Comparison of ENCODE assay signal across 1 cellular context in the genomic region with DNA sequence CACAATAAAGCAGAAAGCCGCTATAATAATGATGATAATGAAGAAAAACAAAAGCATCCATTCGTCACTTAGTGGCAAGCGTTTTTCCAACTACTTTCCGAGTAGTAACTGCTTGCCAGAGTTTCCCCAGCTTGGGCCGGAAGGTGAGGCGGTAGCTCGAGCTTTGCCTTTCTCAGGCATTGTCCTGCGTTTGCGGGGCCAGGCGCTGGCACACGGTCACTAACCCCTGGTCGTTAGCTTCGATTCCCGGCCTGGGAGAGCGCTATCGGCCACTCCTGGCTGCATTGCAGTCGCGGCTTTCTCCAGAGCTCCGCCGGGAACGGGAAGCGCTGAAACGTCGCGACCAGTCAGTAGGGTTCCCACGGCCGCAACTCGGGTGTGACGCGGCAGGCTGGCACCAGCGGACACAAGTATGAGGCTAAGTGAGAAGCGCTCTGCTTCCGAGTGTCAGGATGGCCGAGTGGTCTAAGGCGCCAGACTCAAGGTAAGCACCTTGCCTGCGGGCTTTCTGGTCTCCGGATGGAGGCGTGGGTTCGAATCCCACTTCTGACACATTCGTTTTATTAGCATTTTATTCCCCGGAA.
A peak's percentile ranks its signal among the peaks of the same experiment; 100 is the strongest.
TF ChIP-seq lines count a peak whose summit lies in the region.

No MANE protein-coding gene starts in this region.

TF ChIP-seq in HepG2, 621 proteins besides CTCF, POLR2A, EP300 and RAD21 (continued from another document and continues in another):
- TF ChIP-seq ZNF232 (CRISPR knock-in tag; IDR thresholded peaks at IDR 0.05; ENCODE audit: borderline replicate concordance) (peak; percentile 40; the same call in 1 of the 2 replicates), NFIB (CRISPR knock-in tag; IDR thresholded peaks at IDR 0.05; ENCODE audit: borderline replicate concordance) (no peak), TBX3 (IDR thresholded peaks at IDR 0.05; ENCODE audit: borderline replicate concordance) (no peak), SMAD1 (CRISPR knock-in tag; IDR thresholded peaks at IDR 0.05; ENCODE audit: borderline replicate concordance, low read depth) (no peak), WIZ (CRISPR knock-in tag; IDR thresholded peaks at IDR 0.05) (0 out of 2 replicates have a peak, but pooled peaks have one; percentile 62), MBNL3 (CRISPR knock-in tag; conservative IDR thresholded peaks at IDR 0.05) (no peak), HDAC6 (IDR thresholded peaks at IDR 0.05; ENCODE audit: low read depth, low read length) (no peak), GABPA (IDR thresholded peaks at IDR 0.05; ENCODE audit: low read depth, low read length) (no peak), GABPA (CRISPR knock-in tag; IDR thresholded peaks at IDR 0.05; ENCODE audit: low read depth) (peak; percentile 55; the same call in 1 of the 2 replicates), NR2C2 (CRISPR knock-in tag; IDR thresholded peaks at IDR 0.05; ENCODE audit: borderline replicate concordance) (no peak), HDAC1 (CRISPR knock-in tag; IDR thresholded peaks at IDR 0.05) (no peak), POLR2AphosphoS2 (IDR thresholded peaks at IDR 0.05; ENCODE audit: low read depth, low read length) (no peak), ATF7-NPFF (CRISPR knock-in tag; IDR thresholded peaks at IDR 0.05; ENCODE audit: low read depth) (peak; percentile 63; the same call in 1 of the 2 replicates), RAD51 (IDR thresholded peaks at IDR 0.05; ENCODE audit: borderline replicate concordance) (no peak), IRF2 (CRISPR knock-in tag; IDR thresholded peaks at IDR 0.05) (0 out of 2 replicates have a peak, but pooled peaks have one; percentile 55), KLF13 (CRISPR knock-in tag; IDR thresholded peaks at IDR 0.05) (no peak), TCF7L2 (IDR thresholded peaks at IDR 0.05; ENCODE audit: low read depth, low read length) (no peak), ZNF780A (CRISPR knock-in tag; IDR thresholded peaks at IDR 0.05) (no peak; the same call in 1 of the 2 replicates), ZNF441 (CRISPR knock-in tag; IDR thresholded peaks at IDR 0.05; ENCODE audit: borderline replicate concordance) (peak; percentile 46; the same call in 1 of the 2 replicates), KLF12 (CRISPR knock-in tag; IDR thresholded peaks at IDR 0.05; ENCODE audit: borderline replicate concordance) (no peak), ZNF615 (CRISPR knock-in tag; IDR thresholded peaks at IDR 0.05; ENCODE audit: borderline replicate concordance) (no peak; the same call in 1 of the 2 replicates), ZNF570 (CRISPR knock-in tag; IDR thresholded peaks at IDR 0.05; ENCODE audit: borderline replicate concordance) (no peak), ERF (CRISPR knock-in tag; IDR thresholded peaks at IDR 0.05) (peak; percentile 55), ZBTB1 (CRISPR knock-in tag; IDR thresholded peaks at IDR 0.05; ENCODE audit: borderline replicate concordance) (no peak), ZNF775 (CRISPR knock-in tag; IDR thresholded peaks at IDR 0.05; ENCODE audit: borderline replicate concordance) (no peak), TGIF2 (CRISPR knock-in tag; IDR thresholded peaks at IDR 0.05) (no peak), ZNF577 (CRISPR knock-in tag; IDR thresholded peaks at IDR 0.05; ENCODE audit: borderline replicate concordance, low read depth) (no peak), TAF1 (CRISPR knock-in tag; IDR thresholded peaks at IDR 0.05) (peak; percentile 61), ZNF776 (CRISPR knock-in tag; IDR thresholded peaks at IDR 0.05) (peak; percentile 73), ARNT2 (CRISPR knock-in tag; IDR thresholded peaks at IDR 0.05; ENCODE audit: low read depth) (peak; percentile 68; the same call in 1 of the 2 replicates), NR2F6 (IDR thresholded peaks at IDR 0.05) (no peak), NR2F6 (CRISPR knock-in tag; IDR thresholded peaks at IDR 0.05) (no peak; the same call in 1 of the 2 replicates), SP140L (CRISPR knock-in tag; IDR thresholded peaks at IDR 0.05; ENCODE audit: borderline replicate concordance) (no peak), XRCC5 (optimal IDR thresholded peaks at IDR 0.05; ENCODE audit: low read length) (peak; percentile 11), SMAD3 (CRISPR knock-in tag; IDR thresholded peaks at IDR 0.05) (0 out of 2 replicates have a peak, but pooled peaks have one; percentile 62), HNRNPLL (IDR thresholded peaks at IDR 0.05; ENCODE audit: low read depth, low read length, poor library complexity, severe bottlenecking) (peak; percentile 81), JUNB (CRISPR knock-in tag; IDR thresholded peaks at IDR 0.05; ENCODE audit: borderline replicate concordance) (no peak), ZNF383 (CRISPR knock-in tag; IDR thresholded peaks at IDR 0.05; ENCODE audit: borderline replicate concordance) (no peak), PTBP1 (IDR thresholded peaks at IDR 0.05; ENCODE audit: low read depth, low read length, poor library complexity, severe bottlenecking) (no peak), ZNF296 (CRISPR knock-in tag; conservative IDR thresholded peaks at IDR 0.05) (no peak), ZNF205 (CRISPR knock-in tag; IDR thresholded peaks at IDR 0.05) (no peak)
- TF ChIP-seq, protein P1, sequence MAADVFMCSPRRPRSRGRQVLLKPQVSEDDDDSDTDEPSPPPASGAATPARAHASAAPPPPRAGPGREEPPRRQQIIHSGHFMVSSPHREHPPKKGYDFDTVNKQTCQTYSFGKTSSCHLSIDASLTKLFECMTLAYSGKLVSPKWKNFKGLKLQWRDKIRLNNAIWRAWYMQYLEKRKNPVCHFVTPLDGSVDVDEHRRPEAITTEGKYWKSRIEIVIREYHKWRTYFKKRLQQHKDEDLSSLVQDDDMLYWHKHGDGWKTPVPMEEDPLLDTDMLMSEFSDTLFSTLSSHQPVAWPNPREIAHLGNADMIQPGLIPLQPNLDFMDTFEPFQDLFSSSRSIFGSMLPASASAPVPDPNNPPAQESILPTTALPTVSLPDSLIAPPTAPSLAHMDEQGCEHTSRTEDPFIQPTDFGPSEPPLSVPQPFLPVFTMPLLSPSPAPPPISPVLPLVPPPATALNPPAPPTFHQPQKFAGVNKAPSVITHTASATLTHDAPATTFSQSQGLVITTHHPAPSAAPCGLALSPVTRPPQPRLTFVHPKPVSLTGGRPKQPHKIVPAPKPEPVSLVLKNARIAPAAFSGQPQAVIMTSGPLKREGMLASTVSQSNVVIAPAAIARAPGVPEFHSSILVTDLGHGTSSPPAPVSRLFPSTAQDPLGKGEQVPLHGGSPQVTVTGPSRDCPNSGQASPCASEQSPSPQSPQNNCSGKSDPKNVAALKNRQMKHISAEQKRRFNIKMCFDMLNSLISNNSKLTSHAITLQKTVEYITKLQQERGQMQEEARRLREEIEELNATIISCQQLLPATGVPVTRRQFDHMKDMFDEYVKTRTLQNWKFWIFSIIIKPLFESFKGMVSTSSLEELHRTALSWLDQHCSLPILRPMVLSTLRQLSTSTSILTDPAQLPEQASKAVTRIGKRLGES (CRISPR knock-in tag; IDR thresholded peaks at IDR 0.05; ENCODE audit: borderline replicate concordance) = no peak; the same call in 1 of the 2 replicates
- TF ChIP-seq, protein P2, sequence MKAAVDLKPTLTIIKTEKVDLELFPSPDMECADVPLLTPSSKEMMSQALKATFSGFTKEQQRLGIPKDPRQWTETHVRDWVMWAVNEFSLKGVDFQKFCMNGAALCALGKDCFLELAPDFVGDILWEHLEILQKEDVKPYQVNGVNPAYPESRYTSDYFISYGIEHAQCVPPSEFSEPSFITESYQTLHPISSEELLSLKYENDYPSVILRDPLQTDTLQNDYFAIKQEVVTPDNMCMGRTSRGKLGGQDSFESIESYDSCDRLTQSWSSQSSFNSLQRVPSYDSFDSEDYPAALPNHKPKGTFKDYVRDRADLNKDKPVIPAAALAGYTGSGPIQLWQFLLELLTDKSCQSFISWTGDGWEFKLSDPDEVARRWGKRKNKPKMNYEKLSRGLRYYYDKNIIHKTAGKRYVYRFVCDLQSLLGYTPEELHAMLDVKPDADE (CRISPR knock-in tag; IDR thresholded peaks at IDR 0.05) = no peak
- TF ChIP-seq, protein P3, sequence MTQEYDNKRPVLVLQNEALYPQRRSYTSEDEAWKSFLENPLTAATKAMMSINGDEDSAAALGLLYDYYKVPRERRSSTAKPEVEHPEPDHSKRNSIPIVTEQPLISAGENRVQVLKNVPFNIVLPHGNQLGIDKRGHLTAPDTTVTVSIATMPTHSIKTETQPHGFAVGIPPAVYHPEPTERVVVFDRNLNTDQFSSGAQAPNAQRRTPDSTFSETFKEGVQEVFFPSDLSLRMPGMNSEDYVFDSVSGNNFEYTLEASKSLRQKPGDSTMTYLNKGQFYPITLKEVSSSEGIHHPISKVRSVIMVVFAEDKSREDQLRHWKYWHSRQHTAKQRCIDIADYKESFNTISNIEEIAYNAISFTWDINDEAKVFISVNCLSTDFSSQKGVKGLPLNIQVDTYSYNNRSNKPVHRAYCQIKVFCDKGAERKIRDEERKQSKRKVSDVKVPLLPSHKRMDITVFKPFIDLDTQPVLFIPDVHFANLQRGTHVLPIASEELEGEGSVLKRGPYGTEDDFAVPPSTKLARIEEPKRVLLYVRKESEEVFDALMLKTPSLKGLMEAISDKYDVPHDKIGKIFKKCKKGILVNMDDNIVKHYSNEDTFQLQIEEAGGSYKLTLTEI (CRISPR knock-in tag; conservative IDR thresholded peaks at IDR 0.05) = no peak
- TF ChIP-seq, protein P4, sequence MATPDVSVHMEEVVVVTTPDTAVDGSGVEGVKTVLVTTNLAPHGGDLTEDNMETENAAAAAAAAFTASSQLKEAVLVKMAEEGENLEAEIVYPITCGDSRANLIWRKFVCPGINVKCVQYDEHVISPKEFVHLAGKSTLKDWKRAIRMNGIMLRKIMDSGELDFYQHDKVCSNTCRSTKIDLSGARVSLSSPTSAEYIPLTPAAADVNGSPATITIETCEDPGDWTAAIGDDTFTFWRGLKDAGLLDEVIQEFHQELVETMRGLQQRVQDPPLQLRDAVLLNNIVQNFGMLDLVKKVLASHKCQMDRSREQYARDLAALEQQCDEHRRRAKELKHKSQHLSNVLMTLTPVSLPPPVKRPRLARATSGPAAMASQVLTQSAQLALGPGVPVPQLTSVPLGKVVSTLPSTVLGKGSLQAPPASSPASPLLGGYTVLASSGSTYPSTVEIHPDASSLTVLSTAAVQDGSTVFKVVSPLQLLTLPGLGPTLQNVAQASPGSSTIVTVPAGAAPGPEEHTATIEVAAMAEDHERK (CRISPR knock-in tag; IDR thresholded peaks at IDR 0.05; ENCODE audit: low read depth) = no peak
- TF ChIP-seq, protein P5, sequence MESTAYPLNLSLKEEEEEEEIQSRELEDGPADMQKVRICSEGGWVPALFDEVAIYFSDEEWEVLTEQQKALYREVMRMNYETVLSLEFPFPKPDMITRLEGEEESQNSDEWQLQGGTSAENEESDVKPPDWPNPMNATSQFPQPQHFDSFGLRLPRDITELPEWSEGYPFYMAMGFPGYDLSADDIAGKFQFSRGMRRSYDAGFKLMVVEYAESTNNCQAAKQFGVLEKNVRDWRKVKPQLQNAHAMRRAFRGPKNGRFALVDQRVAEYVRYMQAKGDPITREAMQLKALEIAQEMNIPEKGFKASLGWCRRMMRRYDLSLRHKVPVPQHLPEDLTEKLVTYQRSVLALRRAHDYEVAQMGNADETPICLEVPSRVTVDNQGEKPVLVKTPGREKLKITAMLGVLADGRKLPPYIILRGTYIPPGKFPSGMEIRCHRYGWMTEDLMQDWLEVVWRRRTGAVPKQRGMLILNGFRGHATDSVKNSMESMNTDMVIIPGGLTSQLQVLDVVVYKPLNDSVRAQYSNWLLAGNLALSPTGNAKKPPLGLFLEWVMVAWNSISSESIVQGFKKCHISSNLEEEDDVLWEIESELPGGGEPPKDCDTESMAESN (CRISPR knock-in tag; conservative IDR thresholded peaks at IDR 0.05) = peak; percentile 72
- TF ChIP-seq, protein P6, sequence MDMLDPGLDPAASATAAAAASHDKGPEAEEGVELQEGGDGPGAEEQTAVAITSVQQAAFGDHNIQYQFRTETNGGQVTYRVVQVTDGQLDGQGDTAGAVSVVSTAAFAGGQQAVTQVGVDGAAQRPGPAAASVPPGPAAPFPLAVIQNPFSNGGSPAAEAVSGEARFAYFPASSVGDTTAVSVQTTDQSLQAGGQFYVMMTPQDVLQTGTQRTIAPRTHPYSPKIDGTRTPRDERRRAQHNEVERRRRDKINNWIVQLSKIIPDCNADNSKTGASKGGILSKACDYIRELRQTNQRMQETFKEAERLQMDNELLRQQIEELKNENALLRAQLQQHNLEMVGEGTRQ (IDR thresholded peaks at IDR 0.05; ENCODE audit: low read depth, low read length) = no peak
- TF ChIP-seq, protein P6 (CRISPR knock-in tag; IDR thresholded peaks at IDR 0.05; ENCODE audit: borderline replicate concordance) = 0 out of 2 replicates have a peak, but pooled peaks have one; percentile 10
- TF ChIP-seq, protein P7, sequence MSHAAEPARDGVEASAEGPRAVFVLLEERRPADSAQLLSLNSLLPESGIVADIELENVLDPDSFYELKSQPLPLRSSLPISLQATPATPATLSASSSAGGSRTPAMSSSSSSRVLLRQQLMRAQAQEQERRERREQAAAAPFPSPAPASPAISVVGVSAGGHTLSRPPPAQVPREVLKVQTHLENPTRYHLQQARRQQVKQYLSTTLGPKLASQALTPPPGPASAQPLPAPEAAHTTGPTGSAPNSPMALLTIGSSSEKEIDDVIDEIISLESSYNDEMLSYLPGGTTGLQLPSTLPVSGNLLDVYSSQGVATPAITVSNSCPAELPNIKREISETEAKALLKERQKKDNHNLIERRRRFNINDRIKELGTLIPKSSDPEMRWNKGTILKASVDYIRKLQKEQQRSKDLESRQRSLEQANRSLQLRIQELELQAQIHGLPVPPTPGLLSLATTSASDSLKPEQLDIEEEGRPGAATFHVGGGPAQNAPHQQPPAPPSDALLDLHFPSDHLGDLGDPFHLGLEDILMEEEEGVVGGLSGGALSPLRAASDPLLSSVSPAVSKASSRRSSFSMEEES (CRISPR knock-in tag; IDR thresholded peaks at IDR 0.05) = no peak
- TF ChIP-seq, protein P8, sequence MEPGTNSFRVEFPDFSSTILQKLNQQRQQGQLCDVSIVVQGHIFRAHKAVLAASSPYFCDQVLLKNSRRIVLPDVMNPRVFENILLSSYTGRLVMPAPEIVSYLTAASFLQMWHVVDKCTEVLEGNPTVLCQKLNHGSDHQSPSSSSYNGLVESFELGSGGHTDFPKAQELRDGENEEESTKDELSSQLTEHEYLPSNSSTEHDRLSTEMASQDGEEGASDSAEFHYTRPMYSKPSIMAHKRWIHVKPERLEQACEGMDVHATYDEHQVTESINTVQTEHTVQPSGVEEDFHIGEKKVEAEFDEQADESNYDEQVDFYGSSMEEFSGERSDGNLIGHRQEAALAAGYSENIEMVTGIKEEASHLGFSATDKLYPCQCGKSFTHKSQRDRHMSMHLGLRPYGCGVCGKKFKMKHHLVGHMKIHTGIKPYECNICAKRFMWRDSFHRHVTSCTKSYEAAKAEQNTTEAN (CRISPR knock-in tag; conservative IDR thresholded peaks at IDR 0.05) = no peak
- TF ChIP-seq, protein P9, sequence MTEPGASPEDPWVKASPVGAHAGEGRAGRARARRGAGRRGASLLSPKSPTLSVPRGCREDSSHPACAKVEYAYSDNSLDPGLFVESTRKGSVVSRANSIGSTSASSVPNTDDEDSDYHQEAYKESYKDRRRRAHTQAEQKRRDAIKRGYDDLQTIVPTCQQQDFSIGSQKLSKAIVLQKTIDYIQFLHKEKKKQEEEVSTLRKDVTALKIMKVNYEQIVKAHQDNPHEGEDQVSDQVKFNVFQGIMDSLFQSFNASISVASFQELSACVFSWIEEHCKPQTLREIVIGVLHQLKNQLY (CRISPR knock-in tag; IDR thresholded peaks at IDR 0.05) = 0 out of 2 replicates have a peak, but pooled peaks have one; percentile 20
